In genomic region chr1:219215477-219215876, GRCh38 we compare ENCODE assay signal across 22 cellular contexts.
DNase-seq lines count a peak whose midpoint lies in the region; ATAC-seq and TF ChIP-seq lines count a peak whose summit lies in the region.
"Had no signal": no experiment of that assay in that cellular context is flagged by ENCODE, and none has a peak within 500 bp of the region (broad histone marks: within the 10 kb centered on the region; RNA-seq: fewer than 3 reads in every experiment).

No MANE protein-coding gene starts in this region.

- no peak for TF ChIP-seq CTCF in nephron progenitor cell (IDR thresholded peaks at IDR 0.05)

- ATAC-seq in GM18907 (IDR thresholded peaks at IDR 0.05; ENCODE audit: unreplicated experiment): peak; percentile 63
- peak; percentile 72 for ATAC-seq in HG02610 (IDR thresholded peaks at IDR 0.05; ENCODE audit: unreplicated experiment)
- ATAC-seq in HG03025 (IDR thresholded peaks at IDR 0.05; ENCODE audit: low FRiP score, unreplicated experiment): no peak
- ATAC-seq: gastrocnemius medialis, T-cell had no signal

- peaks cover 12% of the 10 kb centered on the region for H3K9me3 Mint-ChIP-seq in nephron progenitor cell
- H3K9me3 Mint-ChIP-seq: type B pancreatic cell had no signal

- peaks cover 77% of the 10 kb centered on the region for H3K36me3 Mint-ChIP-seq in nephron progenitor cell (ENCODE audit: low read depth)

- peaks cover 22% of the 10 kb centered on the region for H3K4me1 Mint-ChIP-seq in nephron progenitor cell
- H3K4me1 Mint-ChIP-seq: T-cell had no signal

- DNase-seq in NCI-H69 (lab: John Stamatoyannopoulos, UW) (peak; percentile 22), nephron progenitor cell (no peak), hypothalamus (lab: John Stamatoyannopoulos, UW) (no peak), CD1c-positive myeloid dendritic cell (ENCODE audit: extremely low spot score) (no peak)
- DNase-seq: activated CD4-positive, alpha-beta T cell treated with anti-CD3 and anti-CD28 coated beads for 48 hours; dermis blood vessel endothelial cell; DMS79; gastrocnemius medialis; KBM-7; kidney; MV-4-11; NCI-H187; NCI-H774; occipital lobe; OCI-M1; SHP77; stimulated activated CD4-positive, alpha-beta T cell treated with anti-CD3 and anti-CD28 coated beads, Interleukin-4, amount 100 ng/mL, for 24 hours; T-cell had no signal

- no peak overlapping the region for H3K4me3 Mint-ChIP-seq in nephron progenitor cell
- H3K4me3 Mint-ChIP-seq: T-cell, type B pancreatic cell had no signal

- peak overlapping the region; percentile 8 for H3K27ac Mint-ChIP-seq in nephron progenitor cell
- H3K27ac Mint-ChIP-seq: type B pancreatic cell had no signal

- H3K27me3 Mint-ChIP-seq in nephron progenitor cell (ENCODE audit: low read depth, poor library complexity): no peaks in the 10 kb centered on the region
- H3K27me3 Mint-ChIP-seq: T-cell, type B pancreatic cell had no signal
